ENCODE assay signal across 8 cellular contexts in genomic region chr16:86957662-86958061, GRCh38.
DNase-seq lines count a peak whose midpoint lies in the region; ATAC-seq, FAIRE-seq and TF ChIP-seq lines count a peak whose summit lies in the region.
"Not testable (repeated sequence)": the region's sequence is repeated elsewhere in the genome, so short reads cannot be mapped to it uniquely, and the experiment has no call there.

No MANE protein-coding gene starts in this region.

- not testable (repeated sequence) for H2BK15ac ChIP-seq in IMR-90 (ENCODE audit: low read depth, low read length); neuronal stem cell (ENCODE audit: low read length)

- not testable (repeated sequence) for H3K4me3 ChIP-seq in IMR-90 (ENCODE audit: insufficient read depth, low read depth, low read length); kidney (ENCODE audit: low read length in 2 of 2); neuronal stem cell (ENCODE audit: low read length in 2 of 2); osteoblast (ENCODE audit: insufficient read depth, low read length); sigmoid colon

- in situ Hi-C loops in IMR-90 (cut with MboI; ENCODE audit: low sequenced_read_pairs) = not testable (repeated sequence)

- DNase-seq in IMR-90; neuronal stem cell (ENCODE audit: low spot score): not testable (repeated sequence)
- DNase-seq in activated effector memory CD4-positive, alpha-beta T cell treated with anti-CD3 and anti-CD28 coated beads, Interleukin-2, amount 50 U/mL, for 16 hours = peak; percentile 9
- DNase-seq in kidney (peak; percentile 19), osteoblast (ENCODE audit: insufficient read length, low spot score, missing footprints) (peak; percentile 49), posterior vena cava (ENCODE audit: low spot score) (peak; percentile 38), sigmoid colon (peak; percentile 54)

- not testable (repeated sequence) for H3K14ac ChIP-seq in IMR-90 (replicated peaks; ENCODE audit: low read depth, low read length); neuronal stem cell (ENCODE audit: low read length)

- not testable (repeated sequence) for H2BK120ac ChIP-seq in IMR-90 (ENCODE audit: low read depth, low read length); neuronal stem cell (ENCODE audit: low read depth, low read length)

- CTCF ChIA-PET in IMR-90 (lab: Yijun Ruan, JAX) = not testable (repeated sequence)

- not testable (repeated sequence) for H3K18ac ChIP-seq in IMR-90 (ENCODE audit: low read depth, low read length); neuronal stem cell (ENCODE audit: low read length)

- dilution Hi-C loops in IMR-90 (cut with HindIII; ENCODE audit: low sequenced_read_pairs, unreplicated experiment) = not testable (repeated sequence)

- H3K9ac ChIP-seq in IMR-90 (ENCODE audit: low read depth, low read length); kidney (ENCODE audit: low read length in 2 of 2); neuronal stem cell (ENCODE audit: low read depth, low read length, poor library complexity): not testable (repeated sequence)

- not testable (repeated sequence) for H3K23ac ChIP-seq in IMR-90 (ENCODE audit: low read depth, low read length); neuronal stem cell (ENCODE audit: low read depth, low read length, poor library complexity)

- not testable (repeated sequence) for H4K20me1 ChIP-seq in IMR-90 (ENCODE audit: insufficient read depth, low read length); osteoblast (ENCODE audit: insufficient read depth, low read length)

- H3K27ac ChIP-seq in IMR-90 (ENCODE audit: insufficient read depth, low read length); kidney (ENCODE audit: low read depth in 2 of 2, low read length in 2 of 2); neuronal stem cell (replicated peaks; ENCODE audit: low read length); osteoblast (ENCODE audit: low read depth, low read length); sigmoid colon: not testable (repeated sequence)

- not testable (repeated sequence) for H2BK5ac ChIP-seq in IMR-90 (ENCODE audit: low read depth, low read length, poor library complexity, severe bottlenecking); neuronal stem cell (ENCODE audit: low read length)

- H3K27ac Mint-ChIP-seq in nephron = peak overlapping the region; percentile 57 to 98 (median 98)

- H3K36me3 ChIP-seq in IMR-90 (ENCODE audit: control insufficient read depth, insufficient read depth, low read length); kidney (ENCODE audit: control insufficient read depth in 1 of 2, insufficient read depth in 2 of 2, low read length in 2 of 2); neuronal stem cell (replicated peaks in 1 of 2; ENCODE audit: control insufficient read depth in 2 of 2, insufficient read depth in 2 of 2, low read length in 2 of 2); osteoblast (ENCODE audit: insufficient read depth, low read length); sigmoid colon: not testable (repeated sequence)

- intact Hi-C loops in IMR-90 (cut with micrococcal nuclease); kidney (cut with DNase I); posterior vena cava (cut with DNase I); sigmoid colon (cut with DNase I): not testable (repeated sequence)

- peaks cover 14% of the 10 kb centered on the region for H3K4me1 ChIP-seq in IMR-90 (ENCODE audit: control insufficient read depth, insufficient read depth, low read length)
- not testable (repeated sequence) for H3K4me1 ChIP-seq in kidney (ENCODE audit: control insufficient read depth in 1 of 2, insufficient read depth in 1 of 2, low read depth in 1 of 2, low read length in 2 of 2); osteoblast (ENCODE audit: insufficient read depth, low read length); sigmoid colon
- peaks cover 0 to 27% of the 10 kb centered on the region in 2 donors for H3K4me1 ChIP-seq in neuronal stem cell (ENCODE audit: control insufficient read depth in 2 of 2, insufficient read depth in 1 of 2, low read depth in 1 of 2, low read length in 2 of 2)

- not testable (repeated sequence) for BruUV-seq in IMR-90 (replicated peaks; lab: Mats Ljungman, UMichigan)

- not testable (repeated sequence) for TF ChIP-seq RAD21 in IMR-90 (IDR thresholded peaks at IDR 0.05; ENCODE audit: low read length)

- WGBS in IMR-90 (ENCODE audit: extremely low coverage in 2 of 2, insufficient read length in 1 of 2), 2 experiments = no CpG with 5 or more reads among the region's 11 CpGs
- WGBS in neuronal stem cell (ENCODE audit: extremely low coverage in 2 of 2, insufficient read length in 2 of 2, insufficient replicate concordance in 1 of 2), 2 donors = no CpG with 5 or more reads among the region's 11 CpGs
- WGBS in sigmoid colon, 2 donors = 89 to 90% methylated on average over 11 of the region's 11 CpGs

- peaks cover 71% of the 10 kb centered on the region for H3K4me1 Mint-ChIP-seq in nephron

- not testable (repeated sequence) for H4K91ac ChIP-seq in IMR-90 (ENCODE audit: insufficient read depth, low read depth, low read length); neuronal stem cell (ENCODE audit: low read depth, low read length, poor library complexity)

- not testable (repeated sequence) for H2AFZ ChIP-seq in IMR-90 (replicated peaks; ENCODE audit: low read length, poor library complexity); neuronal stem cell (ENCODE audit: low read length); osteoblast (ENCODE audit: low read length)

- not testable (repeated sequence) for H2BK20ac ChIP-seq in IMR-90 (ENCODE audit: low read depth, low read length)

- not testable (repeated sequence) for TF ChIP-seq EP300 in sigmoid colon (IDR thresholded peaks at IDR 0.05)

- not testable (repeated sequence) for FAIRE-seq in kidney (lab: Jason Lieb, UNC)

- not testable (repeated sequence) for H3K9me3 ChIP-seq in IMR-90 (ENCODE audit: control insufficient read depth, insufficient read depth, low read length); kidney (ENCODE audit: control insufficient read depth in 1 of 2, low read length in 2 of 2); neuronal stem cell (replicated peaks in 1 of 2; ENCODE audit: control insufficient read depth in 2 of 2, insufficient read depth in 1 of 2, low read depth in 1 of 2, low read length in 2 of 2); osteoblast (ENCODE audit: low read depth, low read length); sigmoid colon

- not testable (repeated sequence) for H4K5ac ChIP-seq in IMR-90 (ENCODE audit: low read depth, low read length)

- peaks cover 14% of the 10 kb centered on the region for H3K9me1 ChIP-seq in IMR-90 (ENCODE audit: insufficient read depth, low read length)

- H4K8ac ChIP-seq in IMR-90 (ENCODE audit: low read depth in 2 of 2, low read length in 2 of 2); neuronal stem cell (ENCODE audit: low read depth, low read length): not testable (repeated sequence)

- not testable (repeated sequence) for H3K79me2 ChIP-seq in osteoblast (ENCODE audit: insufficient read depth, low read length)

- ATAC-seq in IMR-90 (ENCODE audit: low read depth) = not testable (repeated sequence)

- not testable (repeated sequence) for H3K36me3 Mint-ChIP-seq in nephron (ENCODE audit: low read depth)

- TF ChIP-seq CTCF in IMR-90 (conservative IDR thresholded peaks at IDR 0.05; ENCODE audit: low read depth, low read length); kidney (IDR thresholded peaks at IDR 0.05; ENCODE audit: borderline replicate concordance, extremely low read depth, insufficient read depth); nephron (IDR thresholded peaks at IDR 0.05; ENCODE audit: unreplicated experiment in 3 of 3); osteoblast (IDR thresholded peaks at IDR 0.05; ENCODE audit: extremely low read depth, low read depth, low read length); sigmoid colon (IDR thresholded peaks at IDR 0.05): not testable (repeated sequence)

- not testable (repeated sequence) for TF ChIP-seq POLR2A in IMR-90 (IDR thresholded peaks at IDR 0.05; ENCODE audit: low read depth, low read length); sigmoid colon (IDR thresholded peaks at IDR 0.05)

- H3K9me3 Mint-ChIP-seq in nephron = not testable (repeated sequence)

- not testable (repeated sequence) for H3K79me1 ChIP-seq in IMR-90 (ENCODE audit: low read depth in 1 of 2, low read length in 2 of 2); neuronal stem cell (ENCODE audit: low read depth, low read length)

- H2BK12ac ChIP-seq in neuronal stem cell (ENCODE audit: low read length) = not testable (repeated sequence)

- H2AK5ac ChIP-seq in IMR-90 (ENCODE audit: low read depth, low read length) = 0 out of 2 replicates have a peak overlapping the region, but pooled peaks have one; percentile 3
- peak overlapping the region; percentile 71 for H2AK5ac ChIP-seq in neuronal stem cell (ENCODE audit: low read depth, low read length)

- H3K4me3 Mint-ChIP-seq in nephron = peak overlapping the region in 2 of 3 experiments; percentile 27 to 77

- not testable (repeated sequence) for H3K4ac ChIP-seq in IMR-90 (ENCODE audit: low read depth, low read length); neuronal stem cell (ENCODE audit: low read length)

- H3K4me2 ChIP-seq in IMR-90 (ENCODE audit: low read depth, low read length); neuronal stem cell (ENCODE audit: insufficient read depth, low read length, poor library complexity, severe bottlenecking); osteoblast (ENCODE audit: insufficient read depth, low read length): not testable (repeated sequence)

- POLR2A ChIA-PET in IMR-90 (lab: Charles Lee; ENCODE audit: unreplicated experiment) = not testable (repeated sequence)

- H3K56ac ChIP-seq in IMR-90 (ENCODE audit: extremely low read depth, insufficient read depth, low read length) = not testable (repeated sequence)

- not testable (repeated sequence) for H2AK9ac ChIP-seq in IMR-90 (replicated peaks; ENCODE audit: low read depth, low read length, poor library complexity)

- not testable (repeated sequence) for H3K27me3 ChIP-seq in IMR-90 (ENCODE audit: control insufficient read depth, insufficient read depth, low read length); neuronal stem cell (ENCODE audit: control insufficient read depth in 3 of 3, insufficient read depth in 3 of 3, low read depth in 1 of 3, low read length in 3 of 3); osteoblast (ENCODE audit: insufficient read depth, low read length)
- H3K27me3 ChIP-seq in sigmoid colon = peaks cover 7 to 94% (median 27%) of the 10 kb centered on the region in 3 donors

- peaks cover 42% of the 10 kb centered on the region for H3K27me3 Mint-ChIP-seq in nephron (ENCODE audit: low read depth)
